In the genomic region with DNA sequence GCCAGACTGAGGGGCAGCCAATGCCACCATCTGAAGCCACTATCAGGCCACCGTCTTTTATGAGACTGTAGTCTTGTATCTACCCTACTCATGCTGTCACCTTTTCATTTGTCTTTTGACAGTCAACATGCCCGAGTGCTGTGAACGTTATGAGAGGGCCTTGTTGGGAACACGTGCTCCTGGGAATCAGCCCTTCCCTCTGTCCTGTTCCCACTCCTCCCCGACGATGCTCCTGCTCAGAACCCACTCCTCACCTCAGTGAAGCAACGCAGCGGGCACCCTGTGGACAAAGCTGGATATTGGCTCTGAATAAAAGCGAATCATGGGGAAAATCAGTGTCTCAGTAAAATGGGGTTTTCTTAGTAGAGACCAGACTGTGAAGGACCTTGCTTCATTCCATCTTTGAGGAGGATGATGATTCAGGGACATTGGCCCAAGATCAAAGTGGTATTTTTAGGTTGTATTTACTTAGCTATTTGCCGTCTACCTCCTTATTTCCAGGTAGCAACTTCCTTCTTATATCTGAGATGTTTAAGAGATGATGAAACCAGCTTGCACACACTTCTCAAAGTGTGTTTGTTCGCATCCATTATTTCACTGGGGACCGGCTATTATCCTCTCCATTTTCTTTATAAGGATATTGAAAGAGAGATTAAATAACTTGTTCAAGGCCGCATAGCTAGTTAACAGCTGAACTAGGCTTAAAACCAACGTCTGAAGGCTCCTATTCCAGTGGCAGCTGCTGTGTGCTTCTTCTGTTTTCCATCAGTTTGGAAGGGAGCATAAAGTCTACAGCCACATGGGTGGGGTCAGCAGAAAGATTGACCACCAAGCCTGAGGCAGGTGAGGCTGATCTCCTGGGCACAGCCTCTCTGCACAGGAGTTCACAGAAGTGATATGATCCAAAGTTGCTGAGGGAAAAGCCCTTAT, we compare ENCODE assay signal across 1 cellular context.
TF ChIP-seq lines count a peak whose summit lies in the region.

No MANE protein-coding gene starts in this region.

TF ChIP-seq in SK-N-SH treated with all-trans-retinoic acid at 6 μM for 48 hours, 23 proteins besides CTCF, POLR2A, EP300 and RAD21 (continued from another document):
- TF ChIP-seq PATZ1 (CRISPR knock-in tag; IDR thresholded peaks at IDR 0.05; ENCODE audit: borderline replicate concordance) (no peak), CSDC2 (CRISPR knock-in tag; IDR thresholded peaks at IDR 0.05) (no peak), ZC3H10 (CRISPR knock-in tag; IDR thresholded peaks at IDR 0.05) (no peak)
